Comparison of ENCODE assay signal across 17 cellular contexts in the genomic region with DNA sequence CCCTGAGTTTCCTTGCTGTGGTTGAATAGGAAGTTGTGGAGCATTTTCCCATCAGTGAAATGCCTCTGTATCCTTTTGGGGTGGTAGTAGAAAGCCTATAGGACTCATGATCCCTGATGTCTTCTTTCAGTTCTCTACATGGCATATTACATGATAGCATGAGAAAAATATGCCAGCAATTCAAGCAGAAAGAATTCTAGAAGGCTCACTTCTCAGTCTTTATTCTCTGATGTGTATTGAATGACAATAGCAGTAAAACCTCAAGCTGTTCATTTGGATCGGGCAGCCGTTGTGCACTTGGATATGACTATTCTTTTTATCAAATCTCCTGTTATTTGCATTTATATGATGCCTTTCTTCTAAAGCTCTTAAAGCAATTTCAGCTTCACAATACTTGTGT.
"Had no signal": no experiment of that assay in that cellular context is flagged by ENCODE, and none has a peak within 500 bp of the region (broad histone marks: within the 10 kb centered on the region; RNA-seq: fewer than 3 reads in every experiment).

No MANE protein-coding gene starts in this region.

- H3K4me2 ChIP-seq: SK-N-SH had no signal

- H3K9ac ChIP-seq: SK-N-SH had no signal

- H3K4me3 ChIP-seq: breast epithelium, gastrocnemius medialis, heart left ventricle, thyroid gland had no signal

- H3K27ac Mint-ChIP-seq: activated CD4-positive, alpha-beta T cell treated with anti-CD3 and anti-CD28 coated beads, Interleukin-2, amount 10 ng/mL, durations not matched to agents 7 days and 5 days; activated CD8-positive, alpha-beta T cell treated with anti-CD3 and anti-CD28 coated beads, Interleukin-2, amount 10 ng/mL, durations not matched to agents 7 days and 5 days; stimulated activated naive B cell treated with anti-CD40 and anti-IgM and Interleukin-4, amounts not matched to agents 10 μg/mL and 1 μg/mL and 100 μg/mL, for 72 hours had no signal

- H3K4me1 Mint-ChIP-seq: activated CD4-positive, alpha-beta T cell treated with anti-CD3 and anti-CD28 coated beads, Interleukin-2, amount 10 ng/mL, durations not matched to agents 7 days and 5 days; stimulated activated naive B cell treated with anti-CD40 and anti-IgM and Interleukin-4, amounts not matched to agents 10 μg/mL and 1 μg/mL and 100 μg/mL, for 72 hours had no signal

- H3K4me3 Mint-ChIP-seq: activated CD4-positive, alpha-beta T cell treated with anti-CD3 and anti-CD28 coated beads, Interleukin-2, amount 10 ng/mL, durations not matched to agents 7 days and 5 days; activated CD8-positive, alpha-beta T cell treated with anti-CD3 and anti-CD28 coated beads, Interleukin-2, amount 10 ng/mL, durations not matched to agents 7 days and 5 days; activated T-cell treated with anti-CD3 and anti-CD28 coated beads, Interleukin-2, amount 50 U/mL, for 4 hours; stimulated activated naive B cell treated with anti-CD40 and anti-IgM and Interleukin-4, amounts not matched to agents 10 μg/mL and 1 μg/mL and 100 μg/mL, for 72 hours had no signal

- H3K27me3 ChIP-seq: breast epithelium, gastrocnemius medialis, heart left ventricle, thyroid gland had no signal

- H3K36me3 ChIP-seq: breast epithelium, gastrocnemius medialis, heart left ventricle, thyroid gland had no signal

- H3K4me1 ChIP-seq: breast epithelium, gastrocnemius medialis, heart left ventricle, thyroid gland had no signal

- H3K36me3 Mint-ChIP-seq: naive thymus-derived CD8-positive, alpha-beta T cell; stimulated activated naive B cell treated with anti-CD40 and anti-IgM and Interleukin-4, amounts not matched to agents 10 μg/mL and 1 μg/mL and 100 μg/mL, for 72 hours had no signal

- DNase-seq: activated CD4-positive, alpha-beta T cell treated with anti-CD3 and anti-CD28 coated beads, Interleukin-2, amount 10 ng/mL, durations not matched to agents 7 days and 5 days; activated CD4-positive, CD25-positive, alpha-beta regulatory T cell; activated CD8-positive, alpha-beta T cell treated with anti-CD3 and anti-CD28 coated beads, Interleukin-2, amount 10 ng/mL, durations not matched to agents 7 days and 5 days; activated gamma-delta T cell; activated T-cell treated with anti-CD3 and anti-CD28 coated beads, Interleukin-2, amount 50 U/mL, for 4 hours; anterior cingulate cortex; cortex of kidney; gastrocnemius medialis; heart left ventricle; mesenchymal stem cell; naive thymus-derived CD8-positive, alpha-beta T cell; SK-N-SH; stimulated activated naive B cell treated with anti-CD40 and anti-IgM and Interleukin-4, amounts not matched to agents 10 μg/mL and 1 μg/mL and 100 μg/mL, for 72 hours; T-helper 9 cell; thyroid gland had no signal

- ATAC-seq: activated CD8-positive, alpha-beta T cell treated with anti-CD3 and anti-CD28 coated beads, Interleukin-2, amount 10 ng/mL, durations not matched to agents 7 days and 5 days; activated T-cell treated with anti-CD3 and anti-CD28 coated beads, Interleukin-2, amount 50 U/mL, for 4 hours; gastrocnemius medialis; heart left ventricle; naive thymus-derived CD8-positive, alpha-beta T cell; sciatic nerve; stimulated activated naive B cell treated with anti-CD40 and anti-IgM and Interleukin-4, amounts not matched to agents 10 μg/mL and 1 μg/mL and 100 μg/mL, for 72 hours had no signal

- H3K27me3 Mint-ChIP-seq: activated CD4-positive, alpha-beta T cell treated with anti-CD3 and anti-CD28 coated beads, Interleukin-2, amount 10 ng/mL, durations not matched to agents 7 days and 5 days; naive thymus-derived CD8-positive, alpha-beta T cell; stimulated activated naive B cell treated with anti-CD40 and anti-IgM and Interleukin-4, amounts not matched to agents 10 μg/mL and 1 μg/mL and 100 μg/mL, for 72 hours had no signal

- H3K27ac ChIP-seq: breast epithelium, gastrocnemius medialis, heart left ventricle, thyroid gland had no signal

- H3K9me3 ChIP-seq: breast epithelium, gastrocnemius medialis, heart left ventricle, SK-N-SH, thyroid gland had no signal
